ENCODE assay signal across 21 cellular contexts in the genomic region with DNA sequence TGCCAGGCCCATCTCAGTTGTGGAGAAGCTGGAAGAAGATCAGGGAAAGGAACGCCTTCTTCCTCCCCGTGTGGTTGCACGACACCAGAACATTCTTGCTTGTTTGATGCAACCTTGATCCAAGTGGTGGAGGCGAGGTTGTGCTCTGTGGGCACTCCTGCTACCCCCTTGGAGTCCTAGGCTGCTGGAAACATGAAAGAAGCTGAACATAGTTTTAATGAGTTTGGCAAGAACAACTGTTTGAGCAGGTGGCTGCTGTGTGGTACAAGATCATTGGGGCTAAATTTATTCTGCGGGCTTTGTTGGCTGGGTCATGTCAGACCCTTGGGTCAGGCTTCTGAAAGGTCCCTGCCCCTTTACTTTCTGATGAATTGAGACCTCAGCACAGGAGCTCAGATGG. TPM values are rescaled to one million over a fixed set of nuclear protein-coding genes. Genes with fewer than 3 reads are reported as not detected.
DNase-seq lines count a peak whose midpoint lies in the region; ATAC-seq and TF ChIP-seq lines count a peak whose summit lies in the region.
"Had no signal": no experiment of that assay in that cellular context is flagged by ENCODE, and none has a peak within 500 bp of the region (broad histone marks: within the 10 kb centered on the region; RNA-seq: fewer than 3 reads in every experiment).

No MANE protein-coding gene starts in this region.

- H2BK15ac ChIP-seq in neuronal stem cell (ENCODE audit: low read length): no peak overlapping the region

- H3K79me1 ChIP-seq in neuronal stem cell (ENCODE audit: low read depth, low read length): no peaks in the 10 kb centered on the region

- no peak overlapping the region for H2BK120ac ChIP-seq in neuronal stem cell (ENCODE audit: low read depth, low read length)

- H3K4me1 ChIP-seq in neuronal stem cell (ENCODE audit: control insufficient read depth in 2 of 2, insufficient read depth in 1 of 2, low read depth in 1 of 2, low read length in 2 of 2): peaks cover 30 to 46% of the 10 kb centered on the region in 2 donors
- H3K4me1 ChIP-seq: Caco-2 had no signal

- in situ Hi-C loops in G401 (cut with HindIII; ENCODE audit: low sequenced_read_pairs): no loop called here

- H3K36me3 Mint-ChIP-seq in brain: peaks cover 15% of the 10 kb centered on the region
- H3K36me3 Mint-ChIP-seq: CD4-positive, CD25-positive, alpha-beta regulatory T cell; CD8-positive, alpha-beta T cell had no signal

- H2AFZ ChIP-seq in neuronal stem cell (ENCODE audit: low read length): no peak overlapping the region

- TF ChIP-seq CTCF in brain (conservative IDR thresholded peaks at IDR 0.05): no peak

- no peak overlapping the region for H3K9ac ChIP-seq in neuronal stem cell (ENCODE audit: low read depth, low read length, poor library complexity)
- H3K9ac ChIP-seq: BLaER1 had no signal

- H3K27me3 Mint-ChIP-seq in brain: peaks cover 4% of the 10 kb centered on the region

- H3K9me3 Mint-ChIP-seq in brain: peaks cover 0 to 4% (median 0%) of the 10 kb centered on the region in 5 experiments
- H3K9me3 Mint-ChIP-seq: CD8-positive, alpha-beta T cell had no signal

- H3K27ac ChIP-seq in neuronal stem cell (replicated peaks; ENCODE audit: low read length): no peak overlapping the region
- H3K27ac ChIP-seq: BLaER1, C4-2B had no signal

- H3K27me3 ChIP-seq in neuronal stem cell (ENCODE audit: control insufficient read depth in 3 of 3, insufficient read depth in 3 of 3, low read depth in 1 of 3, low read length in 3 of 3): no peaks in the 10 kb centered on the region

- no peak overlapping the region for H2BK5ac ChIP-seq in neuronal stem cell (ENCODE audit: low read length)

- no peak overlapping the region for H3K4me2 ChIP-seq in neuronal stem cell (ENCODE audit: insufficient read depth, low read length, poor library complexity, severe bottlenecking)
- H3K4me2 ChIP-seq: BLaER1 had no signal

- H2AK5ac ChIP-seq in neuronal stem cell (ENCODE audit: low read depth, low read length): no peak overlapping the region

- ATAC-seq in HG03025 (IDR thresholded peaks at IDR 0.05; ENCODE audit: low FRiP score, unreplicated experiment) (no peak), GM21825 (IDR thresholded peaks at IDR 0.05; ENCODE audit: unreplicated experiment) (no peak)
- ATAC-seq: CD8-positive, alpha-beta T cell; GM12878 had no signal

- peaks cover 0 to 70% of the 10 kb centered on the region in 2 donors for H3K36me3 ChIP-seq in neuronal stem cell (replicated peaks in 1 of 2; ENCODE audit: control insufficient read depth in 2 of 2, insufficient read depth in 2 of 2, low read length in 2 of 2)
- H3K36me3 ChIP-seq: BLaER1 had no signal

- no peak overlapping the region for H4K8ac ChIP-seq in neuronal stem cell (ENCODE audit: low read depth, low read length)

- no CpG with 5 or more reads among the region's 5 CpGs for WGBS in neuronal stem cell (ENCODE audit: extremely low coverage in 2 of 2, insufficient read length in 2 of 2, insufficient replicate concordance in 1 of 2), 2 donors

- no peak overlapping the region for H3K23ac ChIP-seq in neuronal stem cell (ENCODE audit: low read depth, low read length, poor library complexity)

- H3K18ac ChIP-seq in neuronal stem cell (ENCODE audit: low read length): peak overlapping the region; percentile 25

- H4K91ac ChIP-seq in neuronal stem cell (ENCODE audit: low read depth, low read length, poor library complexity): no peak overlapping the region

- peak overlapping the region in 3 of 5 experiments; percentile 10 to 90 (median 22) for H3K4me3 Mint-ChIP-seq in brain
- H3K4me3 Mint-ChIP-seq: B cell; CD4-positive, CD25-positive, alpha-beta regulatory T cell; CD8-positive, alpha-beta T cell had no signal

- no peak overlapping the region for H3K14ac ChIP-seq in neuronal stem cell (ENCODE audit: low read length)

- H2BK12ac ChIP-seq in neuronal stem cell (ENCODE audit: low read length): no peak overlapping the region

- no peak overlapping the region for H3K4ac ChIP-seq in neuronal stem cell (ENCODE audit: low read length)

- H3K9me3 ChIP-seq in neuronal stem cell (replicated peaks in 1 of 2; ENCODE audit: control insufficient read depth in 2 of 2, insufficient read depth in 1 of 2, low read depth in 1 of 2, low read length in 2 of 2): peaks cover 0 to 10% of the 10 kb centered on the region in 2 donors
- H3K9me3 ChIP-seq: BLaER1, Caco-2 had no signal

- H3K4me1 Mint-ChIP-seq in brain: peaks cover 75% of the 10 kb centered on the region

- H3K27ac Mint-ChIP-seq in brain: peak overlapping the region in 3 of 5 experiments; percentile 47 to 77 (median 63)
- H3K27ac Mint-ChIP-seq: B cell; CD4-positive, CD25-positive, alpha-beta regulatory T cell; CD8-positive, alpha-beta T cell had no signal

- DNase-seq in G401 (ENCODE audit: low spot score): peak; percentile 53
- DNase-seq in myocyte (ENCODE audit: low read depth): peak; percentile 16
- no peak for DNase-seq in neuronal stem cell (ENCODE audit: low spot score)
- no peak for DNase-seq in activated CD4-positive, CD25-positive, alpha-beta regulatory T cell (lab: John Stamatoyannopoulos, UW)
- DNase-seq in NCI-H2171 treated with DMSO at 0.1 percent for 48 hours (lab: John Stamatoyannopoulos, UW): no peak
- DNase-seq: Caco-2; CD4-positive, CD25-positive, alpha-beta regulatory T cell; CD8-positive, alpha-beta T cell; DMS53; DMS79 treated with DMSO at 0.1 percent for 48 hours; GDM1; GOT3; H7; HCEC 1CT had no signal

- H3K4me3 ChIP-seq in neuronal stem cell (ENCODE audit: low read length in 2 of 2): no peak overlapping the region
- H3K4me3 ChIP-seq: BLaER1, GM12878 had no signal

RNA-seq across cellular contexts. Expression of a gene that starts 5.9 kb away (rescaled TPM):
- total RNA-seq in G401 (2014; rRNA removed; shearing (Covaris generic)): 5.5 and 9.8 TPM in 2 replicates
- 19.0 TPM for polyA plus RNA-seq in brain (ENCODE audit: insufficient read depth, low read depth, low replicate concordance)
- total RNA-seq in myocyte: 11.6 and 15.0 TPM in 2 replicates
- 29.5 TPM for polyA plus RNA-seq in myocyte (2012)
- 10.4 TPM for polyA plus RNA-seq in neuronal stem cell (2013, experiment 1 of 2)
- 11.4 TPM for polyA plus RNA-seq in neuronal stem cell (2013, experiment 2 of 2)
- total RNA-seq: CD4-positive, CD25-positive, alpha-beta regulatory T cell had no signal
- polyA plus RNA-seq: CD4-positive, CD25-positive, alpha-beta regulatory T cell had no signal

Comparison
In these comparisons a context has a peak if more than half of its experiments do, and no peak if none do; other contexts are left out.
1. DNase-seq: peak in G401 (single experiment) and myocyte (single experiment); none in neuronal stem cell (single experiment), activated CD4-positive, CD25-positive, alpha-beta regulatory T cell (0 of 4) and NCI-H2171 treated with DMSO at 0.1 percent for 48 hours (single experiment).